Comparison of ENCODE assay signal across 12 cellular contexts in the genomic region with DNA sequence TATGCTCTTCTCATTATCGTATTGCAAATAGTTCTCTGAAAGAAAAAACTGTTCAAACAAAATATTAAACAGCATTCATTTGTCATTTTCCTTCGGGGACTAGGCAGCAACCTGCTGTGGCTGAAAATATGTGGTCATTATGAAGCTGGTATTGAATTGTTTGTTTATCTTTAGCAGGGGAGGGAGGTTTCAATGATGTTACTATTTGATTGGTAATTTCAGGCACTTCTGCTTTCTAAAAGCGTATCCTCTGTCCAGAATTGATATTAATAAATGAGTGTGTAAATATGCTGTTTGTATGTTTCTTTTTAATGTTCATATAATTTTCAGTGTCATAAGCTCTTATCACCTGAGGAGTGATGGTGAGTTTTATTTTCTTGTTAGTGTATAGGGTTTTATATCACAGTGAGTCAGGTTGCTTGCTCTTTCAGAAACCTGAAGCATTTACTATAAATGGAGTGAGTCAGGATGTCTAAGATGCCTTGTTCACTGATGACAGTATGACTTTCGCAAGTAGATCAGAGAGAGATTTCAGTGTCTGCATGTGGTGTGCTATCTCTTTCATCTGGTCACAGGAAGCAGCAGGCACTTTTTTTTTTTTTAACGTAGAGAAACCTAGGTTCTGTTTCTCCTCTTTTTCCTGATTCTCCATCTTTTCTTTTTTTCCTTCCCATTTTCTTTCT.
A peak's percentile ranks its signal among the peaks of the same experiment; 100 is the strongest.
DNase-seq lines count a peak whose midpoint lies in the region; ATAC-seq and TF ChIP-seq lines count a peak whose summit lies in the region.
"Had no signal": no experiment of that assay in that cellular context is flagged by ENCODE, and none has a peak within 500 bp of the region (broad histone marks: within the 10 kb centered on the region; RNA-seq: fewer than 3 reads in every experiment).

No MANE protein-coding gene starts in this region.

- H3K27ac ChIP-seq in ovary: no peak overlapping the region

- no peak for DNase-seq in activated naive CD4-positive, alpha-beta T cell treated with anti-CD3 and anti-CD28 coated beads, Interleukin-2, amount 50 U/mL, for 72 hours (ENCODE audit: low spot score in 2 of 2)
- no peak for DNase-seq in activated naive CD4-positive, alpha-beta T cell treated with Interleukin-2 at 50 U/mL for 16 hours
- DNase-seq in NCI-H748 (lab: John Stamatoyannopoulos, UW; ENCODE audit: unreplicated experiment): peak; percentile 92
- peak; percentile 44 for DNase-seq in stromal cell of bone marrow (ENCODE audit: low read depth)
- DNase-seq in osteocyte (ENCODE audit: extremely low spot score, unreplicated experiment): no peak
- DNase-seq in ovary: no peak
- no peak for DNase-seq in posterior cingulate gyrus
- DNase-seq: CD4-positive, alpha-beta memory T cell; midbrain; NCI-H1048; stimulated activated CD4-positive, alpha-beta T cell treated with anti-CD3 and anti-CD28 coated beads, Interleukin-2, amount 100 ng/mL, for 24 hours had no signal

- TF ChIP-seq EP300 in ovary (IDR thresholded peaks at IDR 0.05): no peak

- TF ChIP-seq POLR2A in ovary (IDR thresholded peaks at IDR 0.05): no peak

- H3K27me3 ChIP-seq in endocrine pancreas (ENCODE audit: control insufficient read depth, insufficient read depth, low read length) (no peaks in the 10 kb centered on the region), ovary (no peaks in the 10 kb centered on the region)

- no peak overlapping the region for H3K4me3 Mint-ChIP-seq in osteocyte (ENCODE audit: unreplicated experiment)
- H3K4me3 Mint-ChIP-seq: CD4-positive, alpha-beta memory T cell had no signal

- H3K9me3 Mint-ChIP-seq in activated naive CD4-positive, alpha-beta T cell treated with anti-CD3 and anti-CD28 coated beads, Interleukin-2, amount 50 U/mL, for 72 hours: peaks cover 8 to 12% of the 10 kb centered on the region in 2 donors
- H3K9me3 Mint-ChIP-seq in osteocyte (ENCODE audit: unreplicated experiment): no peaks in the 10 kb centered on the region

- H3K9me3 ChIP-seq in endocrine pancreas (ENCODE audit: control insufficient read depth, low read length) (no peaks in the 10 kb centered on the region), ovary (no peaks in the 10 kb centered on the region)

- intact Hi-C loops in ovary (cut with DNase I): no loop called here
- intact Hi-C loops in posterior cingulate gyrus (cut with DNase I): no loop called here

- H3K36me3 ChIP-seq in endocrine pancreas (ENCODE audit: control insufficient read depth, insufficient read depth, low read length): no peaks in the 10 kb centered on the region
- no peaks in the 10 kb centered on the region for H3K36me3 ChIP-seq in ovary

- H3K4me3 ChIP-seq in endocrine pancreas (ENCODE audit: control insufficient read depth, insufficient read depth, low read length) (peak overlapping the region; percentile 34), ovary (no peak overlapping the region)

- no peak overlapping the region for H3K27ac Mint-ChIP-seq in activated naive CD4-positive, alpha-beta T cell treated with anti-CD3 and anti-CD28 coated beads, Interleukin-2, amount 50 U/mL, for 72 hours
- H3K27ac Mint-ChIP-seq in osteocyte (ENCODE audit: unreplicated experiment): no peak overlapping the region
- H3K27ac Mint-ChIP-seq: CD4-positive, alpha-beta memory T cell had no signal

- no peak overlapping the region for H3K9ac ChIP-seq in endocrine pancreas (ENCODE audit: control insufficient read depth, insufficient read depth, low read length)

- WGBS in ovary, 3 donors: 21 to 38% (median 33%) methylated on average over 5 of the region's 5 CpGs

- peaks cover 19% of the 10 kb centered on the region for H3K4me1 ChIP-seq in endocrine pancreas (ENCODE audit: control insufficient read depth, insufficient read depth, low read length)
- no peaks in the 10 kb centered on the region for H3K4me1 ChIP-seq in ovary (ENCODE audit: insufficient read depth)

- H3K36me3 Mint-ChIP-seq in activated naive CD4-positive, alpha-beta T cell treated with anti-CD3 and anti-CD28 coated beads, Interleukin-2, amount 50 U/mL, for 72 hours: no peaks in the 10 kb centered on the region
- no peaks in the 10 kb centered on the region for H3K36me3 Mint-ChIP-seq in osteocyte (ENCODE audit: unreplicated experiment)
- H3K36me3 Mint-ChIP-seq: CD4-positive, alpha-beta memory T cell had no signal

- TF ChIP-seq CTCF in osteocyte (IDR thresholded peaks at IDR 0.05) (no peak), ovary (IDR thresholded peaks at IDR 0.05) (no peak)

- ATAC-seq in activated naive CD4-positive, alpha-beta T cell treated with anti-CD3 and anti-CD28 coated beads, Interleukin-2, amount 50 U/mL, for 72 hours: peak; percentile 22 to 87

- no peaks in the 10 kb centered on the region for H3K4me1 Mint-ChIP-seq in osteocyte (ENCODE audit: unreplicated experiment)
- H3K4me1 Mint-ChIP-seq: CD4-positive, alpha-beta memory T cell had no signal

- H3K27me3 Mint-ChIP-seq in osteocyte (ENCODE audit: unreplicated experiment): no peaks in the 10 kb centered on the region
- H3K27me3 Mint-ChIP-seq: CD4-positive, alpha-beta memory T cell had no signal

Comparison
In these comparisons a context has a peak if more than half of its experiments do, and no peak if none do; other contexts are left out.
1. DNase-seq: peak in NCI-H748 (single experiment) and stromal cell of bone marrow (single experiment); none in activated naive CD4-positive, alpha-beta T cell treated with anti-CD3 and anti-CD28 coated beads, Interleukin-2, amount 50 U/mL, for 72 hours (0 of 2), activated naive CD4-positive, alpha-beta T cell treated with Interleukin-2 at 50 U/mL for 16 hours (single experiment), osteocyte (single experiment), ovary (0 of 5) and posterior cingulate gyrus (0 of 10).